In genomic region chr1:199161319-199161680, GRCh38 we compare ENCODE assay signal across 18 cellular contexts.
DNase-seq lines count a peak whose midpoint lies in the region; ATAC-seq and TF ChIP-seq lines count a peak whose summit lies in the region.
"Had no signal": no experiment of that assay in that cellular context is flagged by ENCODE, and none has a peak within 500 bp of the region (broad histone marks: within the 10 kb centered on the region; RNA-seq: fewer than 3 reads in every experiment).

No MANE protein-coding gene starts in this region.

- DNase-seq in A673 (ENCODE audit: low spot score) (peak; percentile 84), GM23338 (ENCODE audit: low spot score) (peak; percentile 36), SK-N-MC (ENCODE audit: low read depth, low spot score) (peak; percentile 88), natural killer cell (no peak), NCI-H1436 (lab: John Stamatoyannopoulos, UW) (no peak), GM10248 (ENCODE audit: extremely low spot score) (no peak), progenitor cell of endocrine pancreas (ENCODE audit: low spot score, unreplicated experiment) (no peak), ecto neural progenitor cell (ENCODE audit: low spot score) (no peak)
- DNase-seq: AML-193; CD4-positive, alpha-beta memory T cell; DMS79 treated with DMSO at 0.1 percent for 48 hours; GF-D8; MG63; NCI-H1105; NCI-H2029; NCI-H2171 treated with DMSO at 0.1 percent for 48 hours; NCI-H82; SIG-M5 had no signal

- H3K79me2 ChIP-seq in GM23338 (replicated peaks; ENCODE audit: insufficient read depth) = no peaks in the 10 kb centered on the region

- POLR2A ChIA-PET in A673 (lab: Charles Lee; ENCODE audit: low non-redundant PET) = interaction anchor here (0.6 kb wide), 1 partner anchor 151 kb away, joined by 3 read pairs; no protein-coding TSS in a partner anchor
- POLR2A ChIA-PET in GM10248 (lab: Yijun Ruan, JAX) = no interaction called here

- peak overlapping the region; percentile 95 for H3K9ac ChIP-seq in SK-N-MC (ENCODE audit: insufficient read length)

- H3K9me3 ChIP-seq in A673 (ENCODE audit: low read depth, low read length, poor library complexity, severe bottlenecking) (no peaks in the 10 kb centered on the region), SK-N-MC (ENCODE audit: low read depth, low read length) (no peaks in the 10 kb centered on the region)
- H3K9me3 ChIP-seq: MG63 had no signal

- no peaks in the 10 kb centered on the region for H4K20me1 ChIP-seq in GM23338 (replicated peaks; ENCODE audit: insufficient read depth)

- H3K27me3 ChIP-seq in A673 (replicated peaks; ENCODE audit: insufficient read depth, low read depth, low read length, poor library complexity) (no peaks in the 10 kb centered on the region), GM23338 (ENCODE audit: insufficient read depth) (no peaks in the 10 kb centered on the region)
- H3K27me3 ChIP-seq: MG63 had no signal

- peaks cover 63% of the 10 kb centered on the region for H3K4me1 ChIP-seq in A673 (ENCODE audit: insufficient read depth, low read length, poor library complexity, severe bottlenecking)
- peaks cover 11% of the 10 kb centered on the region for H3K4me1 ChIP-seq in GM23338 (ENCODE audit: insufficient read depth)

- H3K4me3 Mint-ChIP-seq in GM23338 (no peak overlapping the region), natural killer cell (no peak overlapping the region), progenitor cell of endocrine pancreas (ENCODE audit: low read depth) (no peak overlapping the region)

- no TSS peak for BruUV-seq in A673 (replicated peaks; lab: Mats Ljungman, UMichigan)

- peaks cover 12% of the 10 kb centered on the region for H3K36me3 ChIP-seq in A673 (ENCODE audit: insufficient read depth, low read length, poor library complexity, severe bottlenecking)
- no peaks in the 10 kb centered on the region for H3K36me3 ChIP-seq in GM23338 (ENCODE audit: insufficient read depth)
- H3K36me3 ChIP-seq in SK-N-MC (ENCODE audit: insufficient read depth, low read length) = peaks cover 23% of the 10 kb centered on the region
- H3K36me3 ChIP-seq: MG63 had no signal

- H3K27ac Mint-ChIP-seq in GM23338 = peak overlapping the region; percentile 85
- H3K27ac Mint-ChIP-seq in natural killer cell = peak overlapping the region; percentile 87
- no peak overlapping the region for H3K27ac Mint-ChIP-seq in progenitor cell of endocrine pancreas

- peak overlapping the region; percentile 100 for H3K27ac ChIP-seq in A673 (ENCODE audit: low read depth, low read length, poor library complexity, severe bottlenecking)
- H3K27ac ChIP-seq in GM23338 (ENCODE audit: low read depth) = peak overlapping the region; percentile 46; the same call in 1 of the 2 replicates
- peak overlapping the region; percentile 100 for H3K27ac ChIP-seq in SK-N-MC

- H3K4me3 ChIP-seq in A673 (ENCODE audit: low read depth, low read length, poor library complexity, severe bottlenecking) (no peak overlapping the region), GM23338 (no peak overlapping the region), SK-N-MC (peak overlapping the region; percentile 61)
- H3K4me3 ChIP-seq: MG63 had no signal

- TF ChIP-seq CTCF in A673 (conservative IDR thresholded peaks at IDR 0.05; ENCODE audit: low read depth, low read length) = no peak
- TF ChIP-seq CTCF in GM23338 (conservative IDR thresholded peaks at IDR 0.05; ENCODE audit: low read depth in 2 of 2) = no peak
- no peak for TF ChIP-seq CTCF in natural killer cell (IDR thresholded peaks at IDR 0.05)
- no peak for TF ChIP-seq CTCF in GM10248 (IDR thresholded peaks at IDR 0.05; ENCODE audit: control extremely low read depth, extremely low read depth, low read depth, missing control alignments)
- TF ChIP-seq CTCF in progenitor cell of endocrine pancreas (IDR thresholded peaks at IDR 0.05; ENCODE audit: unreplicated experiment) = no peak

- H3K9me2 ChIP-seq in GM23338 (ENCODE audit: insufficient read depth) = peaks cover 8% of the 10 kb centered on the region

- H3K4me2 ChIP-seq in GM23338 = peak overlapping the region; percentile 54; the same call in 1 of the 2 replicates

- ATAC-seq in GM23338 (peak; percentile 73), natural killer cell (no peak)

- peak overlapping the region; percentile 84 for H2AFZ ChIP-seq in GM23338

- H3K9me3 Mint-ChIP-seq in GM23338 = no peaks in the 10 kb centered on the region
- peaks cover 0 to 2% of the 10 kb centered on the region in 2 donors for H3K9me3 Mint-ChIP-seq in natural killer cell
- H3K9me3 Mint-ChIP-seq in progenitor cell of endocrine pancreas (ENCODE audit: low read depth) = no peaks in the 10 kb centered on the region

- no peaks in the 10 kb centered on the region for H3F3A ChIP-seq in GM23338 (replicated peaks; ENCODE audit: low read depth)

- intact Hi-C loops in A673 (cut with micrococcal nuclease; ENCODE audit: unreplicated experiment) = loop anchor here (1.0 to 2.0 kb wide), 10 partner anchors 65 to 521 kb away; no protein-coding TSS in a partner anchor
- intact Hi-C loops in natural killer cell (cut with micrococcal nuclease) = no loop called here

- CTCF ChIA-PET in A673 (lab: Charles Lee) (interaction anchor here (0.6 to 1.1 kb wide), 4 partner anchors 260 to 401 kb away, joined by 3 to 4 read pairs (median 4); no protein-coding TSS in a partner anchor), GM10248 (lab: Yijun Ruan, JAX) (interaction anchor here (1.2 to 1.7 kb wide), 2 partner anchors 9 to 405 kb away, joined by 3 to 5 read pairs; no protein-coding TSS in a partner anchor)

- H3K27me3 Mint-ChIP-seq in GM23338 (ENCODE audit: insufficient read depth, low read depth, poor library complexity) (no peaks in the 10 kb centered on the region), natural killer cell (ENCODE audit: low read depth in 2 of 2) (no peaks in the 10 kb centered on the region), progenitor cell of endocrine pancreas (no peaks in the 10 kb centered on the region)

- H3K4me1 Mint-ChIP-seq in GM23338 (peaks cover 11% of the 10 kb centered on the region), natural killer cell (peaks cover 35 to 39% of the 10 kb centered on the region in 2 donors), progenitor cell of endocrine pancreas (ENCODE audit: low read depth) (peaks cover 1% of the 10 kb centered on the region)

- H3K36me3 Mint-ChIP-seq in GM23338 (ENCODE audit: low read depth) (no peaks in the 10 kb centered on the region), natural killer cell (no peaks in the 10 kb centered on the region), progenitor cell of endocrine pancreas (ENCODE audit: insufficient read depth) (no peaks in the 10 kb centered on the region)
- H3K36me3 Mint-ChIP-seq: CD4-positive, alpha-beta memory T cell had no signal

TF ChIP-seq in GM23338, 12 proteins besides CTCF, POLR2A, EP300 and RAD21 (continues in another document):
- TF ChIP-seq CREB1 (CRISPR knock-in tag; IDR thresholded peaks at IDR 0.05; ENCODE audit: low read depth) (no peak), EZH2 (IDR thresholded peaks at IDR 0.05; ENCODE audit: low read depth, unreplicated experiment) (no peak), POLR2AphosphoS5 (IDR thresholded peaks at IDR 0.05; ENCODE audit: low read depth) (no peak), ZNF114 (CRISPR knock-in tag; IDR thresholded peaks at IDR 0.05) (no peak), NANOG (IDR thresholded peaks at IDR 0.05; ENCODE audit: borderline replicate concordance) (no peak), JUNB (IDR thresholded peaks at IDR 0.05; ENCODE audit: unreplicated experiment) (no peak)

Comparison
In these comparisons a context has a peak if more than half of its experiments do, and no peak if none do; other contexts are left out.
1. DNase-seq: peak in A673 (single experiment), GM23338 (single experiment) and SK-N-MC (single experiment); none in natural killer cell (single experiment), NCI-H1436 (single experiment), GM10248 (single experiment), progenitor cell of endocrine pancreas (single experiment) and ecto neural progenitor cell (single experiment).
2. H3K27ac ChIP-seq: peak in every context shown above with its lines; median percentile 100 in A673; 100 in SK-N-MC; 46 in GM23338.